In genomic region chr1:16719571-16720402, GRCh38 we compare ENCODE assay signal across 2 cellular contexts.
TF ChIP-seq lines count a peak whose summit lies in the region.

No MANE protein-coding gene starts in this region.

TF ChIP-seq in GM23338, 12 proteins besides CTCF, POLR2A, EP300 and RAD21 (continued from another document):
- no peak for TF ChIP-seq ZNF462 (CRISPR knock-in tag; IDR thresholded peaks at IDR 0.05)
- TF ChIP-seq EZH2phosphoT487 (IDR thresholded peaks at IDR 0.05; ENCODE audit: unreplicated experiment): no peak
- TF ChIP-seq ETS1 (IDR thresholded peaks at IDR 0.05): no peak
- TF ChIP-seq CREB1 (CRISPR knock-in tag; IDR thresholded peaks at IDR 0.05; ENCODE audit: low read depth): no peak
- no peak for TF ChIP-seq POLR2AphosphoS5 (IDR thresholded peaks at IDR 0.05; ENCODE audit: low read depth)
- no peak for TF ChIP-seq EZH2 (IDR thresholded peaks at IDR 0.05; ENCODE audit: low read depth, unreplicated experiment)
- TF ChIP-seq ZNF114 (CRISPR knock-in tag; IDR thresholded peaks at IDR 0.05): no peak

TF ChIP-seq in H1, 55 proteins besides CTCF, POLR2A, EP300 and RAD21:
- TF ChIP-seq ATF2 (IDR thresholded peaks at IDR 0.05; ENCODE audit: low read length) (no peak), TAF1 (IDR thresholded peaks at IDR 0.05; ENCODE audit: low read depth, low read length) (0 out of 2 replicates have a peak, but pooled peaks have one; percentile 15)
